ENCODE assay signal across 8 cellular contexts in genomic region chr5:53110156-53110555, GRCh38. TPM values are rescaled to one million over a fixed set of nuclear protein-coding genes. Genes with fewer than 3 reads are reported as not detected.
DNase-seq lines count a peak whose midpoint lies in the region; ATAC-seq, FAIRE-seq and TF ChIP-seq lines count a peak whose summit lies in the region.

No MANE protein-coding gene starts in this region.

- no peaks in the 10 kb centered on the region for H3K9me3 ChIP-seq in A549
- H3K9me3 ChIP-seq in mononuclear cell (ENCODE audit: low read depth, low read length) = no peaks in the 10 kb centered on the region

- CTCF ChIA-PET in A549 (lab: Yijun Ruan, JAX) = interaction anchor here (1.2 to 1.5 kb wide), 2 partner anchors 74 to 161 kb away, joined by 4 to 7 read pairs; no protein-coding TSS in a partner anchor

- H3K4me1 ChIP-seq in A549 (peaks cover 15% of the 10 kb centered on the region; the same call in 2 of the 3 replicates), mononuclear cell (ENCODE audit: insufficient read depth, low read length) (peaks cover 13% of the 10 kb centered on the region)

- TF ChIP-seq CTCF in A549 (IDR thresholded peaks at IDR 0.05) (no peak), HL-60 (IDR thresholded peaks at IDR 0.05; ENCODE audit: insufficient read depth, low read length) (no peak), bronchial epithelial cell (IDR thresholded peaks at IDR 0.05; ENCODE audit: insufficient read depth, low read length, severe bottlenecking) (no peak)

- no peak for TF ChIP-seq EP300 in A549 (IDR thresholded peaks at IDR 0.05)

- ATAC-seq in A549 (peak in 1 of 2 experiments; percentile 26; a peak in 3 of 6 replicates), GM19328 (IDR thresholded peaks at IDR 0.05; ENCODE audit: unreplicated experiment) (peak; percentile 1)

- no peak for TF ChIP-seq POLR2A in A549 (IDR thresholded peaks at IDR 0.05; ENCODE audit: low read length)

- H3K27ac ChIP-seq in A549 = peak overlapping the region; percentile 82 to 87
- peak overlapping the region; percentile 66 for H3K27ac ChIP-seq in HL-60 (replicated peaks)

- POLR2A ChIA-PET in A549 (lab: Yijun Ruan, JAX) = interaction anchor here (0.6 to 1.4 kb wide), 4 partner anchors 9 to 121 kb away, joined by 3 to 7 read pairs (median 4); partner anchors contain the start of gene ITGA2

- DNase-seq in A549 (ENCODE audit: low read depth in 1 of 2, low spot score in 1 of 2) (no peak), HL-60 (ENCODE audit: low read depth in 1 of 2, low spot score in 1 of 2) (no peak), bronchial epithelial cell (ENCODE audit: low read depth) (no peak), midbrain (lab: John Stamatoyannopoulos, UW) (no peak), cerebellar cortex (ENCODE audit: low spot score) (no peak)
- no peak for DNase-seq in effector CD4-positive, alpha-beta T cell

- H3K36me3 ChIP-seq in bronchial epithelial cell (ENCODE audit: control insufficient read depth, insufficient read depth, low read length) = no peaks in the 10 kb centered on the region

- H3K4me2 ChIP-seq in A549 = peak overlapping the region; percentile 89

- H3K4me3 ChIP-seq in A549 (peak overlapping the region; percentile 65), HL-60 (replicated peaks; ENCODE audit: insufficient read depth, low read length) (peak overlapping the region; percentile 82), bronchial epithelial cell (ENCODE audit: low read depth, low read length) (peak overlapping the region; percentile 60), mononuclear cell (ENCODE audit: low read length) (peak overlapping the region; percentile 86)

- 5% methylated on average over 6 of the region's 6 CpGs for WGBS in A549 (ENCODE audit: missing lambda C conversion rate)

- H3K27me3 ChIP-seq in HL-60 (ENCODE audit: insufficient read depth, poor library complexity, severe bottlenecking) = no peaks in the 10 kb centered on the region
- H3K27me3 ChIP-seq in bronchial epithelial cell (ENCODE audit: control insufficient read depth, insufficient read depth, low read length) = no peaks in the 10 kb centered on the region
- no peaks in the 10 kb centered on the region for H3K27me3 ChIP-seq in mononuclear cell (ENCODE audit: insufficient read depth, low read length)

- TF ChIP-seq RAD21 in A549 (conservative IDR thresholded peaks at IDR 0.05 in 1 of 2, IDR thresholded peaks at IDR 0.05 in 1 of 2) = no peak

- FAIRE-seq in A549 (lab: Jason Lieb, UNC) = no peak
- FAIRE-seq in bronchial epithelial cell (lab: Jason Lieb, UNC) = no peak

TF ChIP-seq in A549, 52 proteins besides CTCF, POLR2A, EP300 and RAD21:
- TF ChIP-seq PHF8 (IDR thresholded peaks at IDR 0.05; ENCODE audit: borderline replicate concordance, low read depth) = no peak
- TF ChIP-seq NPAS2 (CRISPR knock-in tag; IDR thresholded peaks at IDR 0.05; ENCODE audit: borderline replicate concordance) = no peak
- no peak for TF ChIP-seq E2F6 (IDR thresholded peaks at IDR 0.05; ENCODE audit: borderline replicate concordance, low read depth)
- no peak for TF ChIP-seq CHD4 (IDR thresholded peaks at IDR 0.05; ENCODE audit: borderline replicate concordance)
- TF ChIP-seq RFX5 (IDR thresholded peaks at IDR 0.05) = no peak
- TF ChIP-seq HMGXB4 (CRISPR knock-in tag; IDR thresholded peaks at IDR 0.05; ENCODE audit: borderline replicate concordance) = no peak
- no peak for TF ChIP-seq MYC (IDR thresholded peaks at IDR 0.05; ENCODE audit: borderline replicate concordance, low read length)
- TF ChIP-seq POLR2AphosphoS2 (conservative IDR thresholded peaks at IDR 0.05; ENCODE audit: low read length) = no peak
- no peak for TF ChIP-seq RCOR1 (IDR thresholded peaks at IDR 0.05; ENCODE audit: low read depth, low read length)
- no peak for TF ChIP-seq MAZ (IDR thresholded peaks at IDR 0.05; ENCODE audit: borderline replicate concordance, low read depth, low read length)
- no peak for TF ChIP-seq USF2 (IDR thresholded peaks at IDR 0.05)
TF ChIP-seq in A549: peak in this region for 0.

RNA-seq across cellular contexts. Expression of gene MOCS2, which starts 0.6 kb away (rescaled TPM):
- polyA plus RNA-seq in A549 (2011; rRNA removed) (44.3 and 75.3 TPM in 2 replicates), A549 (2017; fragmentation: RNase III; extraction: RNeasy Plus Mini Kit Qiagen cat#74134 plus additional on column Dnase treatment) (47.7 to 51.0 TPM (median 50.2 TPM) in 3 replicates)
- polyA plus RNA-seq in A549 (2012; cell fraction: cytosol; rRNA removed) = 18.3 and 21.4 TPM in 2 replicates
- polyA plus RNA-seq in A549 (2012; cell fraction: nucleus; rRNA removed) = 3.3 and 5.2 TPM in 2 replicates
- 7.5 and 8.9 TPM in 2 replicates for polyA minus RNA-seq in A549 (2011; rRNA and poly(A)+ RNA removed)
- total RNA-seq in bronchial epithelial cell (15.8 and 17.0 TPM in 2 replicates), mononuclear cell (20.6 TPM)
